In the genomic region with DNA sequence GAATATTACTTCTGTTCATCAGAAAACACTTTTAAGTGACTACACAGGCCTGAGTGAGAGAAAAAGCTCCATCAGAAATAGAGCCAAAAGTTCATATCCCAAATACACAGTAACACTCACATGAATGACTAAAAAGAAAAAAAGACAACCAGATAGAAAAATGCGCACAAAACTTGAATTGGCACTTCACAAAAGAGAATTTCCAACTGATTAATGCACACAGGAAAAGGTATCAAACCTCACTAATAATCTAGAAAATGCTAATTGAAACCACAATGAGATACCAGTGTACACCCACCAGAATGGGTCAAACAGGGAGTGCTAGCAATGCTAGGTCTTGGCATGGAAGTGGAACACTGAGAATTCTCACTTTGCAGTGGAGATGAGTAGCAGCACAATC, we compare ENCODE assay signal across 29 cellular contexts.
"Had no signal": no experiment of that assay in that cellular context is flagged by ENCODE, and none has a peak within 500 bp of the region (broad histone marks: within the 10 kb centered on the region; RNA-seq: fewer than 3 reads in every experiment).

No MANE protein-coding gene starts in this region.

- H3K4me1 ChIP-seq: stomach, suprapubic skin, testis, thyroid gland, tibial artery, tibial nerve, transverse colon, upper lobe of left lung, upper lobe of right lung, uterus, vagina had no signal

- FAIRE-seq: urothelium cell line had no signal

- H3K27me3 ChIP-seq: stomach, suprapubic skin, testis, thyroid gland, tibial artery, tibial nerve, transverse colon, upper lobe of left lung, upper lobe of right lung, uterus, vagina had no signal

- H3K27ac Mint-ChIP-seq: stimulated activated effector memory CD8-positive, alpha-beta T cell treated with anti-CD3 and anti-CD28 coated beads, Interleukin-12 subunit alpha, Interleukin-12 subunit beta, amount 100 ng/mL, for 72 hours; stimulated activated memory B cell treated with anti-CD40 and anti-IgM and Interleukin-4, amounts not matched to agents 10 μg/mL and 1 μg/mL and 100 μg/mL, for 72 hours; stimulated activated naive B cell treated with anti-CD40 and anti-IgM and Interleukin-4, amounts not matched to agents 10 μg/mL and 1 μg/mL and 100 μg/mL, for 72 hours; stimulated activated naive CD8-positive, alpha-beta T cell treated with anti-CD3 and anti-CD28 coated beads, Interleukin-15, amount 100 ng/mL, for 72 hours; stimulated activated naive CD8-positive, alpha-beta T cell treated with anti-CD3 and anti-CD28 coated beads, Interleukin-15, Interleukin-2, amounts not matched to agents 100 ng/mL and 50 ng/mL, for 24 hours; type B pancreatic cell had no signal

- H3K36me3 ChIP-seq: uterus had no signal

- H3K27ac ChIP-seq: stomach, suprapubic skin, testis, thoracic aorta, thyroid gland, tibial artery, tibial nerve, transverse colon, upper lobe of left lung, upper lobe of right lung, uterus, vagina had no signal

- H3K27me3 Mint-ChIP-seq: stimulated activated memory B cell treated with anti-CD40 and anti-IgM and Interleukin-4, amounts not matched to agents 10 μg/mL and 1 μg/mL and 100 μg/mL, for 72 hours; stimulated activated naive B cell treated with anti-CD40 and anti-IgM and Interleukin-4, amounts not matched to agents 10 μg/mL and 1 μg/mL and 100 μg/mL, for 72 hours; stimulated activated naive CD8-positive, alpha-beta T cell treated with anti-CD3 and anti-CD28 coated beads, Interleukin-15, amount 100 ng/mL, for 72 hours; stimulated activated naive CD8-positive, alpha-beta T cell treated with anti-CD3 and anti-CD28 coated beads, Interleukin-15, Interleukin-2, amounts not matched to agents 100 ng/mL and 50 ng/mL, for 24 hours; type B pancreatic cell had no signal

- H3K9me3 Mint-ChIP-seq: stimulated activated effector memory CD8-positive, alpha-beta T cell treated with anti-CD3 and anti-CD28 coated beads, Interleukin-12 subunit alpha, Interleukin-12 subunit beta, amount 100 ng/mL, for 72 hours had no signal

- DNase-seq: stimulated activated CD4-positive, alpha-beta T cell treated with anti-CD3 and anti-CD28 coated beads, Interleukin-2, amount 100 ng/mL, for 48 hours; stimulated activated CD4-positive, alpha-beta T cell treated with anti-CD3 and anti-CD28 coated beads, Interleukin-4, amount 100 ng/mL, for 1 hour; stimulated activated CD4-positive, alpha-beta T cell treated with anti-CD3 and anti-CD28 coated beads, Interleukin-4, amount 100 ng/mL, for 24 hours; stimulated activated CD4-positive, alpha-beta T cell treated with anti-CD3 and anti-CD28 coated beads, Interleukin-4, amount 100 ng/mL, for 4 hours; stimulated activated CD8-positive, alpha-beta memory T cell treated with anti-CD3 and anti-CD28 coated beads, Interleukin-4, amount 100 ng/mL, for 48 hours; stimulated activated naive B cell treated with anti-CD40 and anti-IgM and Interleukin-4, amounts not matched to agents 10 μg/mL and 1 μg/mL and 100 μg/mL, for 72 hours; stimulated activated naive CD4-positive, alpha-beta T cell; stimulated activated naive CD4-positive, alpha-beta T cell treated with Interleukin-2 at 50 U/mL for 16 hours; stimulated activated naive CD8-positive, alpha-beta T cell treated with anti-CD3 and anti-CD28 coated beads, Interleukin-15, amount 100 ng/mL, for 72 hours; stimulated activated naive CD8-positive, alpha-beta T cell treated with anti-CD3 and anti-CD28 coated beads, Interleukin-15, Interleukin-2, amounts not matched to agents 100 U/mL and 50 U/mL, for 24 hours; stomach; substantia nigra; testis; thyroid gland; tibial artery; transverse colon; trophoblast cell; upper lobe of left lung; upper lobe of right lung; uterus had no signal

- H3K4me1 Mint-ChIP-seq: stimulated activated effector memory CD8-positive, alpha-beta T cell treated with anti-CD3 and anti-CD28 coated beads, Interleukin-12 subunit alpha, Interleukin-12 subunit beta, amount 100 ng/mL, for 72 hours; stimulated activated memory B cell treated with anti-CD40 and anti-IgM and Interleukin-4, amounts not matched to agents 10 μg/mL and 1 μg/mL and 100 μg/mL, for 72 hours; stimulated activated naive B cell treated with anti-CD40 and anti-IgM and Interleukin-4, amounts not matched to agents 10 μg/mL and 1 μg/mL and 100 μg/mL, for 72 hours; stimulated activated naive CD8-positive, alpha-beta T cell treated with anti-CD3 and anti-CD28 coated beads, Interleukin-15, amount 100 ng/mL, for 72 hours had no signal

- H3K4me3 Mint-ChIP-seq: stimulated activated effector memory CD8-positive, alpha-beta T cell treated with anti-CD3 and anti-CD28 coated beads, Interleukin-12 subunit alpha, Interleukin-12 subunit beta, amount 100 ng/mL, for 72 hours; stimulated activated memory B cell treated with anti-CD40 and anti-IgM and Interleukin-4, amounts not matched to agents 10 μg/mL and 1 μg/mL and 100 μg/mL, for 72 hours; stimulated activated naive B cell treated with anti-CD40 and anti-IgM and Interleukin-4, amounts not matched to agents 10 μg/mL and 1 μg/mL and 100 μg/mL, for 72 hours; stimulated activated naive CD8-positive, alpha-beta T cell treated with anti-CD3 and anti-CD28 coated beads, Interleukin-15, amount 100 ng/mL, for 72 hours; stimulated activated naive CD8-positive, alpha-beta T cell treated with anti-CD3 and anti-CD28 coated beads, Interleukin-15, Interleukin-2, amounts not matched to agents 100 ng/mL and 50 ng/mL, for 24 hours; type B pancreatic cell had no signal

- H3K4me3 ChIP-seq: stomach, suprapubic skin, testis, thoracic aorta, thyroid gland, tibial artery, tibial nerve, transverse colon, upper lobe of left lung, upper lobe of right lung, uterus, vagina had no signal

- H3K9me3 ChIP-seq: suprapubic skin, testis, thoracic aorta, thyroid gland, upper lobe of right lung, uterus, vagina had no signal
